ENCODE assay signal across 14 cellular contexts in the genomic region with DNA sequence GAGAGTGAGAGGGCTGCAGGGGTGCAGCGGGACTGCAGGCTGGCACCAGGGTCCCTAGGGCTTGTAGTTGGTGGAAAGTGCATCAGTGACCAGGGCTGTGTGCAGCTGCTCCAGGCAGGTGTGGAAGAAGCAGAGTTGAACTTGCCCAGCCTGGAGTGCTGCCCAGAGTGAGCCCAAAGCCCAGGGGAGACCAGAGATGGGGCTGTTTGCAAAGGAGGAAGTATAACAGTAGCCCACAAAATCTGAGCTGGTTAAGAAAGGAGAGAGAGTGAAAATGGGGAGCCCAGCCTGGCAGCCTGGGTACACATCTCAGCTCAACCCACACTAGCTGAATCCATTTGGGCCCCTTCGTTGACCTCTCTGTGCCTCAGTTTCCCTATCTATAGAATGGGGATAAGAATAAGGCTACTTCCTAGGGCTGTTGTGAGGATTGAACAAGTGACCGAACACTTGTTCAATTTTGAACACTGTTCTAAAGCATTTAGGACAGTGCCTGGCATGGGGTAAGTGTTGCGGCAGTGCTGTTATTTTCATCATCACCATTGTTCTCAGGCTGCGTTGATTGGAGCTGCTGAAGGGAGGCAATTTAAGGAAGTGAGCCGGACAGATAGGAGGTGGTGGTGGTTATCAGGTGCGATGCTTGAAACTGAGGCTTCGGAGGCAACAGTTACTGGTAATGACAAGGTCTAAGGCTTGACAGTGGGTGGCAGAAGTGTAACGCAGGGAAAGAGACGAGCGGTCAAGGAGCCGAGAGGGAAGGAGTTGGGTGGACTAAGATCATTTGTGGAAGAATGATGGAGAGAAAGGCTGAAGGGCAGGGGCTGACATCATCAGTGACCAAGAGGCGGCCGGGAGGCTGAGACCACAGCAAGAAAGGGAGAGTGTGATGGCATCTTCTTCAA. TPM values are rescaled to one million over a fixed set of nuclear protein-coding genes. Genes with fewer than 3 reads are reported as not detected.
"Had no signal": no experiment of that assay in that cellular context is flagged by ENCODE, and none has a peak within 500 bp of the region (broad histone marks: within the 10 kb centered on the region; RNA-seq: fewer than 3 reads in every experiment).

No MANE protein-coding gene starts in this region.

RNA-seq across cellular contexts. Expression of a gene that starts 22.8 kb away (rescaled TPM):
- total RNA-seq: endothelial cell of umbilical vein, epithelial cell of proximal tubule, esophagus muscularis mucosa, fibroblast of lung, left colon, left ventricle myocardium inferior, lower lobe of right lung, mesothelial cell of epicardium, mucosa of descending colon, osteocyte, prostate gland, thoracic aorta, tibial nerve had no signal
- polyA plus RNA-seq: endothelial cell of umbilical vein, fibroblast of lung, sigmoid colon had no signal
